Comparison of ENCODE assay signal across 23 cellular contexts in the genomic region with DNA sequence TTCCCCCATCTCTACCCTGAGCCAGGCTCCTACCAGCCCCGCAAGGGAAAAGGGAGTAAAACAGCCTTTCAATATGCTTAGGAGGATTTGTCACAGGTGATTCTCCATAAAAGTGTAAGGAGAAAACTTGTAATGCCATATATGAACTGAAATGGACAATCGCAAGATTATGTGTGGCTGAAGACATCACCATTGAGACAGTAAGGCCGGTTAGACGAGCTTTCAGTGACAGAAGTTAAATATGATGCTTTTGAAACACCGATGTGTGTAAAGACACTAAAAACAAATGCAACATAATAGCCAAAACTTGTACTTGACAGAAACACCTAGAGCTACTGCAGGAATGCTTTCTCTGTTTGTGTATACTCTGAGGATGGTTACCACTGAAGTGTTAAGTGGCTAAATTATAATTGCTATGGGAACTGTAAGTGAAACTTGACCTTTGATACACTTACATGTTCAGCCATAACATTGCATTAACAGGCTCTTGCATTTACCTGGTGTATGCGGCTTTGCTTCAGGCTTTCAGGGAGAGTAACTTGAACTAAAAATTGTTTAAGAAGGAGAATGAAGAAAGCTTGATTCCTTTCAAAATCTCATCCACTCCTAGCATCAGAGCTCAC. TPM values are rescaled to one million over a fixed set of nuclear protein-coding genes. Genes with fewer than 3 reads are reported as not detected.
DNase-seq lines count a peak whose midpoint lies in the region; ATAC-seq, FAIRE-seq and TF ChIP-seq lines count a peak whose summit lies in the region.
"Had no signal": no experiment of that assay in that cellular context is flagged by ENCODE, and none has a peak within 500 bp of the region (broad histone marks: within the 10 kb centered on the region; RNA-seq: fewer than 3 reads in every experiment).

No MANE protein-coding gene starts in this region.

- peak; percentile 84 for DNase-seq in DMS53 (lab: John Stamatoyannopoulos, UW)
- no peak for DNase-seq in GM23338 (ENCODE audit: low spot score)
- peak; percentile 2 for DNase-seq in epithelial cell of esophagus (ENCODE audit: low read depth)
- DNase-seq in small intestine, result peak; percentile 70
- DNase-seq in activated CD8-positive, alpha-beta memory T cell treated with anti-CD3 and anti-CD28 coated beads, Interleukin-2, amount 10 ng/mL, durations not matched to agents 7 days and 5 days, result no peak
- DNase-seq in psoas muscle, result no peak
- DNase-seq in osteocyte (ENCODE audit: extremely low spot score, unreplicated experiment), result no peak
- DNase-seq: AML-193, DMS 273 treated with DMSO at 0.1 percent for 48 hours, GDM1, IMR-90, MG63, NCI-H1092, NCI-H1436 treated with DMSO at 0.1 percent for 48 hours, NCI-H2029, NCI-H748 treated with DMSO at 0.1 percent for 48 hours, SHP77 treated with DMSO at 0.1 percent for 48 hours had no signal

- H3K27me3 Mint-ChIP-seq in GM23338 (ENCODE audit: insufficient read depth, low read depth, poor library complexity), result no peaks in the 10 kb centered on the region
- H3K27me3 Mint-ChIP-seq in activated CD8-positive, alpha-beta memory T cell treated with anti-CD3 and anti-CD28 coated beads, Interleukin-2, amount 10 ng/mL, durations not matched to agents 7 days and 5 days, result no peaks in the 10 kb centered on the region
- H3K27me3 Mint-ChIP-seq in osteocyte (ENCODE audit: unreplicated experiment), result no peaks in the 10 kb centered on the region

- ATAC-seq in GM23338 (no peak), psoas muscle (no peak)
- no peak for ATAC-seq in activated CD8-positive, alpha-beta memory T cell treated with anti-CD3 and anti-CD28 coated beads, Interleukin-2, amount 10 ng/mL, durations not matched to agents 7 days and 5 days
- ATAC-seq: SK-N-SH treated with all-trans-retinoic acid at 6 μM for 48 hours had no signal

- peaks cover 7% of the 10 kb centered on the region; the same call in 2 of the 3 replicates for H3K4me1 Mint-ChIP-seq in GM23338
- no peaks in the 10 kb centered on the region for H3K4me1 Mint-ChIP-seq in activated CD8-positive, alpha-beta memory T cell treated with anti-CD3 and anti-CD28 coated beads, Interleukin-2, amount 10 ng/mL, durations not matched to agents 7 days and 5 days
- H3K4me1 Mint-ChIP-seq in osteocyte (ENCODE audit: unreplicated experiment), result no peaks in the 10 kb centered on the region

- H3K4me3 ChIP-seq in GM23338 (no peak overlapping the region), epithelial cell of esophagus (ENCODE audit: low read length) (no peak overlapping the region), small intestine (ENCODE audit: low read depth in 1 of 2, low read length in 2 of 2) (no peak overlapping the region), psoas muscle (no peak overlapping the region)
- H3K4me3 ChIP-seq: HAP-1, MG63 had no signal

- no peaks in the 10 kb centered on the region for H3K9me3 ChIP-seq in small intestine (ENCODE audit: control insufficient read depth, low read depth)
- no peaks in the 10 kb centered on the region for H3K9me3 ChIP-seq in psoas muscle
- H3K9me3 ChIP-seq: HAP-1, MG63 had no signal

- no peak for FAIRE-seq in small intestine (lab: Jason Lieb, UNC)
- FAIRE-seq: HTR-8/SVneo had no signal

- CTCF ChIA-PET in activated CD8-positive, alpha-beta memory T cell treated with anti-CD3 and anti-CD28 coated beads, Interleukin-2, amount 10 ng/mL, durations not matched to agents 7 days and 5 days (lab: Charles Lee), result interaction anchor here (0.5 kb wide), 1 partner anchor 906 kb away, joined by 3 read pairs; no protein-coding TSS in a partner anchor

- H3K9me3 Mint-ChIP-seq in GM23338 (no peaks in the 10 kb centered on the region; the same call in 2 of the 3 replicates), osteocyte (ENCODE audit: unreplicated experiment) (no peaks in the 10 kb centered on the region)
- no peaks in the 10 kb centered on the region for H3K9me3 Mint-ChIP-seq in activated CD8-positive, alpha-beta memory T cell treated with anti-CD3 and anti-CD28 coated beads, Interleukin-2, amount 10 ng/mL, durations not matched to agents 7 days and 5 days (ENCODE audit: low read depth)

- H3K4me3 Mint-ChIP-seq in GM23338, result no peak overlapping the region
- H3K4me3 Mint-ChIP-seq in activated CD8-positive, alpha-beta memory T cell treated with anti-CD3 and anti-CD28 coated beads, Interleukin-2, amount 10 ng/mL, durations not matched to agents 7 days and 5 days, result no peak overlapping the region
- no peak overlapping the region for H3K4me3 Mint-ChIP-seq in osteocyte (ENCODE audit: unreplicated experiment)

- no peaks in the 10 kb centered on the region for H3K9me2 ChIP-seq in GM23338 (ENCODE audit: insufficient read depth)

- WGBS in small intestine, 3 donors, result 20 to 66% (median 53%) methylated on average over 6 of the region's 6 CpGs
- WGBS in psoas muscle, 3 donors, result 93 to 96% (median 94%) methylated on average over 6 of the region's 6 CpGs

- no peaks in the 10 kb centered on the region for H4K20me1 ChIP-seq in GM23338 (replicated peaks; ENCODE audit: insufficient read depth)

- H3K4me1 ChIP-seq in GM23338 (ENCODE audit: insufficient read depth) (no peaks in the 10 kb centered on the region), small intestine (ENCODE audit: control insufficient read depth in 2 of 2, insufficient read depth in 1 of 2, low read depth in 1 of 2, low read length in 1 of 2) (peaks cover 0 to 4% of the 10 kb centered on the region in 2 donors), psoas muscle (no peaks in the 10 kb centered on the region)
- H3K4me1 ChIP-seq: HAP-1 had no signal

- H3K36me3 ChIP-seq in GM23338 (ENCODE audit: insufficient read depth), result no peaks in the 10 kb centered on the region
- H3K36me3 ChIP-seq in small intestine (ENCODE audit: control insufficient read depth in 2 of 2, insufficient read depth in 2 of 2, low read length in 2 of 2), result no peaks in the 10 kb centered on the region
- H3K36me3 ChIP-seq in psoas muscle (ENCODE audit: insufficient read depth in 1 of 2, low read depth in 1 of 2), result no peaks in the 10 kb centered on the region
- H3K36me3 ChIP-seq: HAP-1 had no signal

- H2AFZ ChIP-seq in GM23338, result no peak overlapping the region

- H3K27ac Mint-ChIP-seq in GM23338, result peak overlapping the region; percentile 34; the same call in 1 of the 2 replicates
- no peak overlapping the region for H3K27ac Mint-ChIP-seq in activated CD8-positive, alpha-beta memory T cell treated with anti-CD3 and anti-CD28 coated beads, Interleukin-2, amount 10 ng/mL, durations not matched to agents 7 days and 5 days
- no peak overlapping the region for H3K27ac Mint-ChIP-seq in osteocyte (ENCODE audit: unreplicated experiment)

- no peak overlapping the region for H3K4me2 ChIP-seq in GM23338

- intact Hi-C loops in psoas muscle (cut with DNase I), result no loop called here

- H3K27me3 ChIP-seq in GM23338 (ENCODE audit: insufficient read depth) (peaks cover under 1% of the 10 kb centered on the region; the same call in 1 of the 2 replicates), small intestine (ENCODE audit: control insufficient read depth in 2 of 2, insufficient read depth in 2 of 2, low read length in 2 of 2) (no peaks in the 10 kb centered on the region), psoas muscle (ENCODE audit: insufficient read depth in 3 of 3, low read length in 2 of 3) (no peaks in the 10 kb centered on the region)
- H3K27me3 ChIP-seq: MG63 had no signal

- H3K79me2 ChIP-seq in GM23338 (replicated peaks; ENCODE audit: insufficient read depth), result no peaks in the 10 kb centered on the region

- no peaks in the 10 kb centered on the region for H3F3A ChIP-seq in GM23338 (replicated peaks; ENCODE audit: low read depth)

- H3K36me3 Mint-ChIP-seq in GM23338 (ENCODE audit: low read depth) (no peaks in the 10 kb centered on the region), osteocyte (ENCODE audit: unreplicated experiment) (peaks cover 2% of the 10 kb centered on the region)
- peaks cover 1% of the 10 kb centered on the region for H3K36me3 Mint-ChIP-seq in activated CD8-positive, alpha-beta memory T cell treated with anti-CD3 and anti-CD28 coated beads, Interleukin-2, amount 10 ng/mL, durations not matched to agents 7 days and 5 days

- TF ChIP-seq CTCF in GM23338 (conservative IDR thresholded peaks at IDR 0.05; ENCODE audit: low read depth in 2 of 2) (no peak), epithelial cell of esophagus (IDR thresholded peaks at IDR 0.05; ENCODE audit: insufficient read depth, low read depth, low read length, missing control alignments) (no peak), psoas muscle (IDR thresholded peaks at IDR 0.05) (no peak), osteocyte (IDR thresholded peaks at IDR 0.05) (no peak)

- H3K27ac ChIP-seq in GM23338 (ENCODE audit: low read depth) (no peak overlapping the region), small intestine (ENCODE audit: low read depth in 1 of 2, low read length in 1 of 2) (no peak overlapping the region), psoas muscle (no peak overlapping the region)
- H3K27ac ChIP-seq: C4-2B, HL-60 had no signal

TF ChIP-seq in GM23338, 12 proteins besides CTCF, POLR2A, EP300 and RAD21 (continues in another document):
- no peak for TF ChIP-seq POLR2AphosphoS5 (IDR thresholded peaks at IDR 0.05; ENCODE audit: low read depth)
- TF ChIP-seq ZNF114 (CRISPR knock-in tag; IDR thresholded peaks at IDR 0.05), result no peak
- TF ChIP-seq, protein P1, sequence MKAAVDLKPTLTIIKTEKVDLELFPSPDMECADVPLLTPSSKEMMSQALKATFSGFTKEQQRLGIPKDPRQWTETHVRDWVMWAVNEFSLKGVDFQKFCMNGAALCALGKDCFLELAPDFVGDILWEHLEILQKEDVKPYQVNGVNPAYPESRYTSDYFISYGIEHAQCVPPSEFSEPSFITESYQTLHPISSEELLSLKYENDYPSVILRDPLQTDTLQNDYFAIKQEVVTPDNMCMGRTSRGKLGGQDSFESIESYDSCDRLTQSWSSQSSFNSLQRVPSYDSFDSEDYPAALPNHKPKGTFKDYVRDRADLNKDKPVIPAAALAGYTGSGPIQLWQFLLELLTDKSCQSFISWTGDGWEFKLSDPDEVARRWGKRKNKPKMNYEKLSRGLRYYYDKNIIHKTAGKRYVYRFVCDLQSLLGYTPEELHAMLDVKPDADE (IDR thresholded peaks at IDR 0.05), result no peak
- no peak for TF ChIP-seq ZNF331 (CRISPR knock-in tag; IDR thresholded peaks at IDR 0.05; ENCODE audit: low read depth)
- no peak for TF ChIP-seq NANOG (IDR thresholded peaks at IDR 0.05; ENCODE audit: borderline replicate concordance)
- TF ChIP-seq EZH2 (IDR thresholded peaks at IDR 0.05; ENCODE audit: low read depth, unreplicated experiment), result no peak
- TF ChIP-seq CREB1 (CRISPR knock-in tag; IDR thresholded peaks at IDR 0.05; ENCODE audit: low read depth), result no peak

RNA-seq across cellular contexts. Expression of gene FAR2, which starts 42.3 kb away (rescaled TPM):
- total RNA-seq in GM23338 (2014; rRNA removed; shearing (Covaris generic)), result 18.7 and 25.9 TPM in 2 replicates
- 20.2 and 22.6 TPM in 2 replicates for polyA plus RNA-seq in GM23338 (2016; fragmentation: Nextera tagmentation; extraction: Ambion mirVana)
- 10 to 100 TPM in 2 of 3 donors, 1 to 10 TPM in 1; 9.7 to 25.8 (median 17.0) TPM for polyA plus RNA-seq in small intestine
- total RNA-seq in activated CD8-positive, alpha-beta memory T cell treated with anti-CD3 and anti-CD28 coated beads, Interleukin-2, amount 10 ng/mL, durations not matched to agents 7 days and 5 days, result 10 to 100 TPM; 12.6 to 13.6 TPM
- total RNA-seq in psoas muscle, result 1 to 10 TPM; 1.3 to 1.9 (median 1.7) TPM
- polyA plus RNA-seq in psoas muscle, result 1 to 10 TPM in 1 of 3 donors, under 1 TPM in 2; 0.75 to 1.6 (median 0.98) TPM
- total RNA-seq in osteocyte, result 34.4 and 37.1 TPM in 2 replicates
- total RNA-seq: NCI-H460 had no signal

Comparison
In these comparisons a context has a peak if more than half of its experiments do, and no peak if none do; other contexts are left out.
1. DNase-seq: peak in DMS53 (single experiment), epithelial cell of esophagus (single experiment) and small intestine (single experiment); none in GM23338 (single experiment), activated CD8-positive, alpha-beta memory T cell treated with anti-CD3 and anti-CD28 coated beads, Interleukin-2, amount 10 ng/mL, durations not matched to agents 7 days and 5 days (single experiment), psoas muscle (0 of 2) and osteocyte (single experiment).